Comparison of ENCODE assay signal across 1 cellular context in genomic region chr2:152335016-152335850, GRCh38.
A peak's percentile ranks its signal among the peaks of the same experiment; 100 is the strongest.
TF ChIP-seq lines count a peak whose summit lies in the region.

FMNL2 (plus strand) TSS chr2:152335174.

TF ChIP-seq in HepG2, 621 proteins besides CTCF, POLR2A, EP300 and RAD21 (continued from another document and continues in another):
- TF ChIP-seq ZMYM2 (CRISPR knock-in tag; IDR thresholded peaks at IDR 0.05) (no peak), HNF4G (IDR thresholded peaks at IDR 0.05; ENCODE audit: borderline replicate concordance, low read depth, low read length) (no peak), HNF4G (CRISPR knock-in tag; IDR thresholded peaks at IDR 0.05; ENCODE audit: borderline replicate concordance, low read depth) (no peak), HOXA9 (CRISPR knock-in tag; IDR thresholded peaks at IDR 0.05; ENCODE audit: borderline replicate concordance) (no peak), BORCS8-MEF2B (CRISPR knock-in tag; IDR thresholded peaks at IDR 0.05) (no peak; the same call in 1 of the 2 replicates), ZNF775 (CRISPR knock-in tag; IDR thresholded peaks at IDR 0.05; ENCODE audit: borderline replicate concordance) (no peak), MIXL1 (CRISPR knock-in tag; IDR thresholded peaks at IDR 0.05) (no peak), MXD3 (CRISPR knock-in tag; IDR thresholded peaks at IDR 0.05) (peak; percentile 93), FIP1L1 (IDR thresholded peaks at IDR 0.05; ENCODE audit: borderline replicate concordance, insufficient read depth, low read depth, low read length) (no peak), NR2C2 (CRISPR knock-in tag; IDR thresholded peaks at IDR 0.05; ENCODE audit: borderline replicate concordance) (peak; percentile 81), PPARG (CRISPR knock-in tag; conservative IDR thresholded peaks at IDR 0.05) (peak; percentile 72; the same call in 1 of the 2 replicates), ZNF720 (CRISPR knock-in tag; IDR thresholded peaks at IDR 0.05) (no peak), DBP (CRISPR knock-in tag; IDR thresholded peaks at IDR 0.05; ENCODE audit: not compliant biosample characterization) (peak; percentile 93), JARID2 (CRISPR knock-in tag; IDR thresholded peaks at IDR 0.05; ENCODE audit: insufficient replicate concordance) (peak; percentile 36), NCOA2 (CRISPR knock-in tag; IDR thresholded peaks at IDR 0.05) (no peak; the same call in 1 of the 2 replicates), ZFP1 (CRISPR knock-in tag; IDR thresholded peaks at IDR 0.05) (no peak; the same call in 1 of the 2 replicates), NR0B2 (CRISPR knock-in tag; IDR thresholded peaks at IDR 0.05) (no peak), HDAC6 (IDR thresholded peaks at IDR 0.05; ENCODE audit: low read depth, low read length) (no peak; the same call in 1 of the 2 replicates), ZNF207 (IDR thresholded peaks at IDR 0.05; ENCODE audit: borderline replicate concordance) (no peak), ZNF331 (CRISPR knock-in tag; IDR thresholded peaks at IDR 0.05) (peak; percentile 87; the same call in 1 of the 2 replicates), YEATS4 (CRISPR knock-in tag; IDR thresholded peaks at IDR 0.05; ENCODE audit: borderline replicate concordance) (peak; percentile 87), ZNF776 (CRISPR knock-in tag; IDR thresholded peaks at IDR 0.05) (no peak; the same call in 1 of the 2 replicates), ATRX (CRISPR knock-in tag; IDR thresholded peaks at IDR 0.05; ENCODE audit: borderline replicate concordance) (no peak), ZNF747 (CRISPR knock-in tag; IDR thresholded peaks at IDR 0.05; ENCODE audit: borderline replicate concordance) (peak; percentile 83; the same call in 1 of the 2 replicates), RXRA (CRISPR knock-in tag; IDR thresholded peaks at IDR 0.05) (peak; percentile 79; the same call in 1 of the 2 replicates), THYN1 (CRISPR knock-in tag; IDR thresholded peaks at IDR 0.05; ENCODE audit: borderline replicate concordance, low read depth) (no peak), ZBTB40 (IDR thresholded peaks at IDR 0.05) (no peak), ZBTB40 (CRISPR knock-in tag; IDR thresholded peaks at IDR 0.05) (peak; percentile 48; the same call in 1 of the 2 replicates), U2AF2 (IDR thresholded peaks at IDR 0.05; ENCODE audit: low read depth, low read length) (no peak), MAFF (IDR thresholded peaks at IDR 0.05; ENCODE audit: low read depth, low read length) (no peak), HMGXB4 (CRISPR knock-in tag; IDR thresholded peaks at IDR 0.05; ENCODE audit: borderline replicate concordance in 1 of 2, low read depth in 1 of 2) (peak in 1 of 2 experiments; percentile 85; a peak in 3 of 4 replicates), TRIM22 (IDR thresholded peaks at IDR 0.05) (no peak), HNRNPLL (IDR thresholded peaks at IDR 0.05; ENCODE audit: low read depth, low read length, poor library complexity, severe bottlenecking) (peak; percentile 59), ZNF609 (CRISPR knock-in tag; IDR thresholded peaks at IDR 0.05; ENCODE audit: borderline replicate concordance) (peak; percentile 66; the same call in 1 of the 2 replicates), ZNF557 (CRISPR knock-in tag; IDR thresholded peaks at IDR 0.05) (peak; percentile 73), KDM2A (CRISPR knock-in tag; IDR thresholded peaks at IDR 0.05; ENCODE audit: borderline replicate concordance, low read depth) (peak; percentile 96), ATAD3A (CRISPR knock-in tag; IDR thresholded peaks at IDR 0.05) (no peak), CEBPB (IDR thresholded peaks at IDR 0.05; ENCODE audit: borderline replicate concordance, low read depth, low read length) (no peak), PRPF4 (IDR thresholded peaks at IDR 0.05; ENCODE audit: low read depth, low read length, poor library complexity, severe bottlenecking) (no peak), ADNP (CRISPR knock-in tag; IDR thresholded peaks at IDR 0.05) (no peak), HBP1 (CRISPR knock-in tag; IDR thresholded peaks at IDR 0.05; ENCODE audit: low read depth) (peak; percentile 68), EHMT2 (IDR thresholded peaks at IDR 0.05; ENCODE audit: borderline replicate concordance, low read depth, low read length) (no peak), ETV5 (CRISPR knock-in tag; IDR thresholded peaks at IDR 0.05; ENCODE audit: borderline replicate concordance) (peak; percentile 23; the same call in 1 of the 2 replicates)
